9 cellular contexts compared by ENCODE assay signal in the genomic region with DNA sequence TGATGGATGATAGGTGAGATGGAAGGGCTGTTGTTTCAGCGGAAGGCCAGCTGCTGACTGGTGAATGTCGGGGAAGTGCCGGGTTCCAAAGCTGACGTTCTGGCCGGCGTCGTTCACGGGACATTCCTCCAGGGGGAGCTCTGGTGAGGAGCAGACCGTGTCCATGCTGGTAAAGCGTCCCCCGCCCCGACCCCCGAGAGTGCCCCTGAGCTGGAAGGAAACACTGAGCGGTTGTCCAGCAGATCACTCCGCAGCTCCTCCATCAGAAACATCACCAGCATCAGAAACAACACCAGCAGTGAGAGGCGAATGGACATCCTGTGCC. TPM values are rescaled to one million over a fixed set of nuclear protein-coding genes. Genes with fewer than 3 reads are reported as not detected.
A peak's percentile ranks its signal among the peaks of the same experiment; 100 is the strongest.
DNase-seq lines count a peak whose midpoint lies in the region; ATAC-seq, FAIRE-seq and TF ChIP-seq lines count a peak whose summit lies in the region.
"Had no signal": no experiment of that assay in that cellular context is flagged by ENCODE, and none has a peak within 500 bp of the region (broad histone marks: within the 10 kb centered on the region; RNA-seq: fewer than 3 reads in every experiment).

No MANE protein-coding gene starts in this region.

- H3K36me3 ChIP-seq in IMR-90 (ENCODE audit: control insufficient read depth, insufficient read depth, low read length) (no peaks in the 10 kb centered on the region), endothelial cell of umbilical vein (ENCODE audit: control insufficient read depth in 2 of 2, extremely low read depth in 1 of 2, insufficient read depth in 2 of 2, low read length in 2 of 2) (no peaks in the 10 kb centered on the region), spleen (no peaks in the 10 kb centered on the region)

- in situ Hi-C loops in IMR-90 (cut with MboI; ENCODE audit: low sequenced_read_pairs): no loop called here

- H3K14ac ChIP-seq in IMR-90 (replicated peaks; ENCODE audit: low read depth, low read length): no peak overlapping the region

- no peak overlapping the region for H3K4me2 ChIP-seq in IMR-90 (ENCODE audit: low read depth, low read length)
- no peak overlapping the region for H3K4me2 ChIP-seq in endothelial cell of umbilical vein (ENCODE audit: insufficient read depth, low read length)

- H3K9ac ChIP-seq in IMR-90 (ENCODE audit: low read depth, low read length): no peak overlapping the region
- H3K9ac ChIP-seq in endothelial cell of umbilical vein (replicated peaks; ENCODE audit: extremely low read depth, insufficient read depth, low read length): no peak overlapping the region

- H3K27me3 ChIP-seq in IMR-90 (ENCODE audit: control insufficient read depth, insufficient read depth, low read length) (peaks cover 69% of the 10 kb centered on the region), endothelial cell of umbilical vein (ENCODE audit: control insufficient read depth in 2 of 2, insufficient read depth in 2 of 2, low read length in 2 of 2) (peaks cover 5 to 12% of the 10 kb centered on the region in 2 experiments), spleen (replicated peaks in 1 of 7) (peaks cover 0 to 96% (median 13%) of the 10 kb centered on the region in 7 donors)

- no peaks in the 10 kb centered on the region for H3K9me1 ChIP-seq in IMR-90 (ENCODE audit: insufficient read depth, low read length)
- H3K9me1 ChIP-seq in endothelial cell of umbilical vein (replicated peaks; ENCODE audit: control insufficient read depth, extremely low read depth, insufficient read depth, low read length): no peaks in the 10 kb centered on the region

- H3K23ac ChIP-seq in IMR-90 (ENCODE audit: low read depth, low read length): no peak overlapping the region

- CTCF ChIA-PET in IMR-90 (lab: Yijun Ruan, JAX): interaction anchor here (0.7 to 1.0 kb wide), 2 partner anchors 18 to 195 kb away, joined by 3 to 4 read pairs; no protein-coding TSS in a partner anchor
- CTCF ChIA-PET in endothelial cell of umbilical vein (lab: Charles Lee): interaction anchor here (1.1 to 2.9 kb wide), 5 partner anchors 10 to 194 kb away, joined by 3 to 52 read pairs (median 9); no protein-coding TSS in a partner anchor
- CTCF ChIA-PET in RWPE1 (lab: Yijun Ruan, JAX): no interaction called here

- ATAC-seq in IMR-90 (ENCODE audit: low read depth) (no peak), HG03439 (IDR thresholded peaks at IDR 0.05; ENCODE audit: unreplicated experiment) (no peak), HG03159 (IDR thresholded peaks at IDR 0.05; ENCODE audit: unreplicated experiment) (no peak)
- ATAC-seq: CD8-positive, alpha-beta T cell had no signal

- dilution Hi-C loops in IMR-90 (cut with HindIII; ENCODE audit: low sequenced_read_pairs, unreplicated experiment) (no loop called here), endothelial cell of umbilical vein (cut with MboI; ENCODE audit: extremely low pct_ligation_motif_present, low sequenced_read_pairs) (no loop called here)

- H3K79me1 ChIP-seq in IMR-90 (ENCODE audit: low read depth in 1 of 2, low read length in 2 of 2): no peaks in the 10 kb centered on the region

- H3K27ac ChIP-seq in IMR-90 (ENCODE audit: insufficient read depth, low read length) (no peak overlapping the region), endothelial cell of umbilical vein (ENCODE audit: insufficient read depth, low read depth, low read length) (no peak overlapping the region), spleen (no peak overlapping the region), RWPE1 (no peak overlapping the region)

- TF ChIP-seq CTCF in IMR-90 (conservative IDR thresholded peaks at IDR 0.05; ENCODE audit: low read depth, low read length) (peak; percentile 27; the same call in 1 of the 2 replicates), endothelial cell of umbilical vein (IDR thresholded peaks at IDR 0.05; ENCODE audit: extremely low read depth in 1 of 2, insufficient read depth in 1 of 2, low read depth in 1 of 2, low read length in 2 of 2) (peak; percentile 23 to 55), spleen (IDR thresholded peaks at IDR 0.05 in 8 of 11, conservative IDR thresholded peaks at IDR 0.05 in 3 of 11) (peak in 6 of 11 experiments; percentile 15 to 51 (median 30)), RWPE1 (conservative IDR thresholded peaks at IDR 0.05; ENCODE audit: low read depth) (no peak)

- no peak overlapping the region for H2AFZ ChIP-seq in IMR-90 (replicated peaks; ENCODE audit: low read length, poor library complexity)
- H2AFZ ChIP-seq in endothelial cell of umbilical vein (ENCODE audit: low read depth, low read length): no peak overlapping the region

- no peak overlapping the region for H2BK20ac ChIP-seq in IMR-90 (ENCODE audit: low read depth, low read length)

- H3K4ac ChIP-seq in IMR-90 (ENCODE audit: low read depth, low read length): no peak overlapping the region

- no peaks in the 10 kb centered on the region for H3K79me2 ChIP-seq in endothelial cell of umbilical vein (ENCODE audit: control insufficient read depth, insufficient read depth, low read length)

- H2AK5ac ChIP-seq in IMR-90 (ENCODE audit: low read depth, low read length): no peak overlapping the region

- no peak for FAIRE-seq in endothelial cell of umbilical vein (lab: Jason Lieb, UNC)

- H3K4me3 ChIP-seq in IMR-90 (ENCODE audit: insufficient read depth, low read depth, low read length) (no peak overlapping the region), endothelial cell of umbilical vein (replicated peaks in 1 of 3; ENCODE audit: insufficient read depth in 1 of 3, low read depth in 1 of 3, low read length in 3 of 3) (no peak overlapping the region), spleen (no peak overlapping the region)

- H4K91ac ChIP-seq in IMR-90 (ENCODE audit: insufficient read depth, low read depth, low read length): no peak overlapping the region

- TF ChIP-seq RAD21 in IMR-90 (IDR thresholded peaks at IDR 0.05; ENCODE audit: low read length): no peak

- H3K56ac ChIP-seq in IMR-90 (ENCODE audit: extremely low read depth, insufficient read depth, low read length): no peak overlapping the region

- POLR2A ChIA-PET in IMR-90 (lab: Charles Lee; ENCODE audit: unreplicated experiment) (no interaction called here), endothelial cell of umbilical vein (lab: Charles Lee) (no interaction called here), RWPE1 (lab: Yijun Ruan, JAX; ENCODE audit: low non-redundant PET) (no interaction called here)

- H2BK15ac ChIP-seq in IMR-90 (ENCODE audit: low read depth, low read length): no peak overlapping the region

- no peak overlapping the region for H4K8ac ChIP-seq in IMR-90 (ENCODE audit: low read depth in 2 of 2, low read length in 2 of 2)

- H4K5ac ChIP-seq in IMR-90 (ENCODE audit: low read depth, low read length): no peak overlapping the region

- intact Hi-C loops in IMR-90 (cut with micrococcal nuclease): no loop called here
- intact Hi-C loops in endothelial cell of umbilical vein (cut with micrococcal nuclease): loop anchor here (1.0 kb wide), 1 partner anchor 133 kb away; no protein-coding TSS in a partner anchor
- intact Hi-C loops in spleen (cut with DNase I; ENCODE audit: low total_unique reads): no loop called here

- H2BK5ac ChIP-seq in IMR-90 (ENCODE audit: low read depth, low read length, poor library complexity, severe bottlenecking): no peak overlapping the region

- H2BK120ac ChIP-seq in IMR-90 (ENCODE audit: low read depth, low read length): no peak overlapping the region

- TF ChIP-seq POLR2A in IMR-90 (IDR thresholded peaks at IDR 0.05; ENCODE audit: low read depth, low read length) (no peak), endothelial cell of umbilical vein (IDR thresholded peaks at IDR 0.05; ENCODE audit: low read depth, low read length) (no peak), spleen (IDR thresholded peaks at IDR 0.05) (no peak)

- H3K18ac ChIP-seq in IMR-90 (ENCODE audit: low read depth, low read length): no peak overlapping the region

- WGBS in IMR-90 (ENCODE audit: extremely low coverage in 2 of 2, insufficient read length in 1 of 2), 2 experiments: no CpG with 5 or more reads among the region's 16 CpGs
- WGBS in spleen, 5 donors: 12 to 28% (median 13%) methylated on average over 9 to 16 of the region's 16 CpGs

- no peaks in the 10 kb centered on the region for H4K20me1 ChIP-seq in IMR-90 (ENCODE audit: insufficient read depth, low read length)
- H4K20me1 ChIP-seq in endothelial cell of umbilical vein (replicated peaks; ENCODE audit: control insufficient read depth, extremely low read depth, insufficient read depth, low read length): no peaks in the 10 kb centered on the region

- no peak overlapping the region for H2AK9ac ChIP-seq in IMR-90 (replicated peaks; ENCODE audit: low read depth, low read length, poor library complexity)

- H3K9me3 ChIP-seq in IMR-90 (ENCODE audit: control insufficient read depth, insufficient read depth, low read length): peaks cover 5% of the 10 kb centered on the region
- H3K9me3 ChIP-seq in endothelial cell of umbilical vein (replicated peaks; ENCODE audit: control insufficient read depth, insufficient read depth, low read length): no peaks in the 10 kb centered on the region
- H3K9me3 ChIP-seq in spleen: peaks cover 0 to 7% (median 1%) of the 10 kb centered on the region in 8 donors

- no TSS peak for BruUV-seq in IMR-90 (replicated peaks; lab: Mats Ljungman, UMichigan)
- no TSS peak for BruUV-seq in endothelial cell of umbilical vein (replicated peaks; lab: Mats Ljungman, UMichigan)

- H3K4me1 ChIP-seq in IMR-90 (ENCODE audit: control insufficient read depth, insufficient read depth, low read length): no peaks in the 10 kb centered on the region
- no peaks in the 10 kb centered on the region for H3K4me1 ChIP-seq in endothelial cell of umbilical vein (ENCODE audit: control insufficient read depth, extremely low read depth, insufficient read depth, low read length)
- H3K4me1 ChIP-seq in spleen: no peaks in the 10 kb centered on the region

- DNase-seq in activated T-cell treated with anti-CD3 and anti-CD28 coated beads for 48 hours (ENCODE audit: low read depth) (peak; percentile 4), IMR-90 (no peak), endothelial cell of umbilical vein (ENCODE audit: low read depth, low spot score) (no peak), spleen (no peak), RWPE1 (ENCODE audit: low spot score) (no peak)
- DNase-seq in activated T-cell treated with anti-CD3 and anti-CD28 coated beads, Interleukin-2, amount 50 U/mL, for 1 hour: no peak

RNA-seq across cellular contexts. Expression of a gene that starts 18.6 kb away (rescaled TPM):
- under 0.01 and 0.28 TPM in 2 replicates for total RNA-seq in IMR-90 (2012; rRNA removed)
- polyA plus RNA-seq in IMR-90 (2012; rRNA removed): 0.14 and 0.36 TPM in 2 replicates
- polyA plus RNA-seq in IMR-90 (2012; cell fraction: cytosol; rRNA removed): 0.10 and 0.22 TPM in 2 replicates
- 0.18 and 0.37 TPM in 2 replicates for polyA plus RNA-seq in IMR-90 (2012; cell fraction: nucleus; rRNA removed; ENCODE audit: low replicate concordance)
- total RNA-seq in endothelial cell of umbilical vein: 0.40 TPM in 1 of 2 replicates, not detected in the other
- polyA plus RNA-seq in endothelial cell of umbilical vein: 0.03 and 0.06 TPM in 2 replicates
- polyA plus RNA-seq in endothelial cell of umbilical vein (2011; cell fraction: cytosol; rRNA removed): 0.05 TPM in 1 of 2 replicates, not detected in the other
- polyA plus RNA-seq in endothelial cell of umbilical vein (2011; cell fraction: nucleus; rRNA removed): 0.08 TPM in 1 of 2 replicates, not detected in the other
- 0.10 TPM in 1 of 2 replicates, not detected in the other for polyA plus RNA-seq in endothelial cell of umbilical vein (2012)
- polyA minus RNA-seq in endothelial cell of umbilical vein: 0.22 TPM in 1 of 2 replicates, not detected in the other
- not detected for polyA minus RNA-seq in endothelial cell of umbilical vein (2011; cell fraction: cytosol; rRNA and poly(A)+ RNA removed)
- not detected in 2 replicates for polyA minus RNA-seq in endothelial cell of umbilical vein (2011; cell fraction: nucleus; rRNA and poly(A)+ RNA removed)
- total RNA-seq in spleen: 10 to 100 TPM; 19.5 to 42.1 (median 37.6) TPM
- 10 to 100 TPM in 1 of 3 donors, 1 to 10 TPM in 2; 9.4 to 15.5 (median 9.9) TPM for polyA plus RNA-seq in spleen
- total RNA-seq: CD8-positive, alpha-beta T cell had no signal

Comparison
In these comparisons a context has a peak if more than half of its experiments do, and no peak if none do; other contexts are left out.
1. RNA of a gene that starts 18.6 kb away (total RNA-seq): 19.5 to 42.1 TPM in spleen; 0.40 TPM in endothelial cell of umbilical vein and under 0.01 to 0.28 TPM in IMR-90; every median in the first group is over 10 times any median in the second.